21 cellular contexts compared by ENCODE assay signal in the genomic region with DNA sequence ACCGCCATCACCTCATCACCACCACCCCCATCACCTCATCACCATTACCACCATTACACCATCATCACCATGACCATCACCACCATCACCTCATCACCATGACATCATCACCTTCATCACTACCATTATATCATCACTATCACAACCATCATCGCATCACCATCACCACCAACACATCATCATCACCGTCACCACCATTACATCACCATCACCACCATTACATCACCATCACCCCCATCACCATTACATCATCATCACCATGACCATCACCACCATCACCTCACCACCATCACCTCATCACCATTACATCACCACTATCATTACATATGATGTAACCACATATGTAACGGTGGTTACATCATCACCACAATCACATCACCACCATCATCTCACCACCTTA.
DNase-seq lines count a peak whose midpoint lies in the region; ATAC-seq, FAIRE-seq and TF ChIP-seq lines count a peak whose summit lies in the region.
"Had no signal": no experiment of that assay in that cellular context is flagged by ENCODE, and none has a peak within 500 bp of the region (broad histone marks: within the 10 kb centered on the region; RNA-seq: fewer than 3 reads in every experiment).

No MANE protein-coding gene starts in this region.

- DNase-seq in HepG2 (ENCODE audit: low spot score), result no peak
- no peak for DNase-seq in right lobe of liver
- peak; percentile 7 for DNase-seq in NAMALWA (ENCODE audit: low spot score)
- no peak for DNase-seq in endothelial cell of umbilical vein (ENCODE audit: low read depth, low spot score)
- no peak for DNase-seq in retina
- DNase-seq in COLO668 (lab: John Stamatoyannopoulos, UW; ENCODE audit: unreplicated experiment), result no peak
- DNase-seq: Calu3; CD4-positive, CD25-positive, alpha-beta regulatory T cell; CD8-positive, alpha-beta T cell; DMS79 treated with DMSO at 0.1 percent for 48 hours; GF-D8 had no signal

- TF ChIP-seq EP300 in HepG2 (IDR thresholded peaks at IDR 0.05; ENCODE audit: low read depth in 2 of 2, low read length in 2 of 2), result no peak
- no peak for TF ChIP-seq EP300 in HepG2 (CRISPR knock-in tag; IDR thresholded peaks at IDR 0.05; ENCODE audit: borderline replicate concordance)

- H3K4me2 ChIP-seq in HepG2 (ENCODE audit: low read depth, low read length) (no peak overlapping the region), endothelial cell of umbilical vein (ENCODE audit: insufficient read depth, low read length) (no peak overlapping the region)
- H3K4me2 ChIP-seq: GM23338 had no signal

- H3K9me1 ChIP-seq in endothelial cell of umbilical vein (replicated peaks; ENCODE audit: control insufficient read depth, extremely low read depth, insufficient read depth, low read length), result no peaks in the 10 kb centered on the region

- no peaks in the 10 kb centered on the region for H3K4me1 ChIP-seq in HepG2 (ENCODE audit: insufficient read depth, low read length)
- H3K4me1 ChIP-seq in right lobe of liver, result no peaks in the 10 kb centered on the region
- H3K4me1 ChIP-seq in endothelial cell of umbilical vein (ENCODE audit: control insufficient read depth, extremely low read depth, insufficient read depth, low read length), result no peaks in the 10 kb centered on the region
- H3K4me1 ChIP-seq: HAP-1 had no signal

- no peaks in the 10 kb centered on the region for H3K36me3 ChIP-seq in HepG2 (replicated peaks in 1 of 2; ENCODE audit: control insufficient read depth in 1 of 2, insufficient read depth in 2 of 2, low read length in 2 of 2)
- H3K36me3 ChIP-seq in right lobe of liver, result no peaks in the 10 kb centered on the region
- H3K36me3 ChIP-seq in endothelial cell of umbilical vein (ENCODE audit: control insufficient read depth in 2 of 2, extremely low read depth in 1 of 2, insufficient read depth in 2 of 2, low read length in 2 of 2), result no peaks in the 10 kb centered on the region
- H3K36me3 ChIP-seq: BLaER1, HAP-1 had no signal

- intact Hi-C loops in HepG2 (cut with micrococcal nuclease; ENCODE audit: unreplicated experiment) (no loop called here), right lobe of liver (cut with DNase I) (no loop called here), endothelial cell of umbilical vein (cut with micrococcal nuclease) (no loop called here)

- BruUV-seq in HepG2 (replicated peaks; lab: Mats Ljungman, UMichigan) (no TSS peak), endothelial cell of umbilical vein (replicated peaks; lab: Mats Ljungman, UMichigan) (no TSS peak)

- TF ChIP-seq CTCF in HepG2 (CRISPR knock-in tag; IDR thresholded peaks at IDR 0.05) (no peak), right lobe of liver (IDR thresholded peaks at IDR 0.05) (no peak), endothelial cell of umbilical vein (IDR thresholded peaks at IDR 0.05; ENCODE audit: extremely low read depth in 1 of 2, insufficient read depth in 1 of 2, low read depth in 1 of 2, low read length in 2 of 2) (no peak)

- whole genome bisulfite sequencing in HepG2 (ENCODE audit: low lambda C conversion rate), result 3% methylated on average over 3 of the region's 4 CpGs
- 82% methylated on average over 3 of the region's 4 CpGs for WGBS in right lobe of liver (ENCODE audit: insufficient coverage, low coverage, low lambda C conversion rate, missing lambda C conversion rate)

- in situ Hi-C loops in HepG2 (cut with HindIII; ENCODE audit: extremely low pct_ligation_motif_present, low pct_unique_long_range_greater_than_20kb), result no loop called here

- ATAC-seq in HepG2 (no peak), right lobe of liver (no peak), GM18858 (IDR thresholded peaks at IDR 0.05; ENCODE audit: unreplicated experiment) (no peak), HG02852 (IDR thresholded peaks at IDR 0.05; ENCODE audit: unreplicated experiment) (no peak)
- ATAC-seq: CD8-positive, alpha-beta T cell; GM23338 had no signal

- H3K27me3 ChIP-seq in HepG2 (ENCODE audit: control insufficient read depth in 1 of 2, insufficient read depth in 2 of 2, low read length in 2 of 2) (0 out of 5 replicates have a peak, but pooled peaks cover 0 to 6% of the 10 kb centered on the region in 2 experiments), right lobe of liver (no peaks in the 10 kb centered on the region), endothelial cell of umbilical vein (ENCODE audit: control insufficient read depth in 2 of 2, insufficient read depth in 2 of 2, low read length in 2 of 2) (no peaks in the 10 kb centered on the region)

- CTCF ChIA-PET in HepG2 (lab: Yijun Ruan, JAX; ENCODE audit: low intra/inter-chr PET ratio, low total read pairs), result no interaction called here
- CTCF ChIA-PET in endothelial cell of umbilical vein (lab: Charles Lee), result no interaction called here

- POLR2A ChIA-PET in HepG2 (lab: Yijun Ruan, JAX), result no interaction called here
- POLR2A ChIA-PET in endothelial cell of umbilical vein (lab: Charles Lee), result no interaction called here

- no peaks in the 10 kb centered on the region for H3K79me2 ChIP-seq in HepG2 (ENCODE audit: insufficient read depth, low read length)
- H3K79me2 ChIP-seq in endothelial cell of umbilical vein (ENCODE audit: control insufficient read depth, insufficient read depth, low read length), result no peaks in the 10 kb centered on the region

- FAIRE-seq in HepG2 (lab: Jason Lieb, UNC) (no peak), endothelial cell of umbilical vein (lab: Jason Lieb, UNC) (no peak)
- FAIRE-seq: A204.1, GM12892, H54 had no signal

- H4K20me1 ChIP-seq in HepG2 (ENCODE audit: insufficient read depth, low read length) (no peaks in the 10 kb centered on the region), endothelial cell of umbilical vein (replicated peaks; ENCODE audit: control insufficient read depth, extremely low read depth, insufficient read depth, low read length) (no peaks in the 10 kb centered on the region)

- TF ChIP-seq RAD21 in HepG2 (CRISPR knock-in tag; IDR thresholded peaks at IDR 0.05), result no peak

- dilution Hi-C loops in endothelial cell of umbilical vein (cut with MboI; ENCODE audit: extremely low pct_ligation_motif_present, low sequenced_read_pairs), result no loop called here

- H3K9me3 ChIP-seq in HepG2 (ENCODE audit: low read length) (no peaks in the 10 kb centered on the region), right lobe of liver (no peaks in the 10 kb centered on the region), endothelial cell of umbilical vein (replicated peaks; ENCODE audit: control insufficient read depth, insufficient read depth, low read length) (peaks cover 2% of the 10 kb centered on the region)
- H3K9me3 ChIP-seq: HAP-1 had no signal

- H3K4me3 ChIP-seq in HepG2 (replicated peaks in 1 of 3; ENCODE audit: insufficient read depth in 1 of 3, low read depth in 2 of 3, low read length in 3 of 3) (no peak overlapping the region), right lobe of liver (no peak overlapping the region), endothelial cell of umbilical vein (replicated peaks in 1 of 3; ENCODE audit: insufficient read depth in 1 of 3, low read depth in 1 of 3, low read length in 3 of 3) (no peak overlapping the region)
- H3K4me3 ChIP-seq: BLaER1, GM23338, HAP-1 had no signal

- H3K27ac ChIP-seq in HepG2 (ENCODE audit: extremely low read length, insufficient read depth, low read length), result no peak overlapping the region
- no peak overlapping the region for H3K27ac ChIP-seq in right lobe of liver
- no peak overlapping the region for H3K27ac ChIP-seq in endothelial cell of umbilical vein (ENCODE audit: insufficient read depth, low read depth, low read length)
- H3K27ac ChIP-seq: 22Rv1, BLaER1, C4-2B had no signal

- no peak for TF ChIP-seq POLR2A in HepG2 (IDR thresholded peaks at IDR 0.05; ENCODE audit: insufficient read depth in 1 of 2, low read depth in 2 of 2, low read length in 2 of 2)
- no peak for TF ChIP-seq POLR2A in right lobe of liver (IDR thresholded peaks at IDR 0.05)
- TF ChIP-seq POLR2A in endothelial cell of umbilical vein (IDR thresholded peaks at IDR 0.05; ENCODE audit: low read depth, low read length), result no peak

- H2AFZ ChIP-seq in HepG2 (ENCODE audit: low read length), result no peak overlapping the region
- no peak overlapping the region for H2AFZ ChIP-seq in endothelial cell of umbilical vein (ENCODE audit: low read depth, low read length)
- H2AFZ ChIP-seq: GM23338 had no signal

- H3K9ac ChIP-seq in HepG2 (ENCODE audit: insufficient read depth, low read depth, low read length) (no peak overlapping the region), endothelial cell of umbilical vein (replicated peaks; ENCODE audit: extremely low read depth, insufficient read depth, low read length) (no peak overlapping the region)
- H3K9ac ChIP-seq: BLaER1 had no signal

TF ChIP-seq in HepG2, 621 proteins besides CTCF, POLR2A, EP300 and RAD21:
- TF ChIP-seq CEBPB (IDR thresholded peaks at IDR 0.05; ENCODE audit: borderline replicate concordance, low read depth, low read length), result peak; percentile 63
- no peak for TF ChIP-seq MXD4 (CRISPR knock-in tag; IDR thresholded peaks at IDR 0.05)
- TF ChIP-seq NONO (IDR thresholded peaks at IDR 0.05), result 0 out of 2 replicates have a peak, but pooled peaks have one; percentile 81
- no peak for TF ChIP-seq NONO (CRISPR knock-in tag; conservative IDR thresholded peaks at IDR 0.05)
- TF ChIP-seq CREB1 (IDR thresholded peaks at IDR 0.05), result peak; percentile 96
- TF ChIP-seq CREB1 (CRISPR knock-in tag; IDR thresholded peaks at IDR 0.05), result no peak
- peak; percentile 100 for TF ChIP-seq ATF7 (IDR thresholded peaks at IDR 0.05)
- TF ChIP-seq ATF7 (CRISPR knock-in tag; IDR thresholded peaks at IDR 0.05), result no peak

TF ChIP-seq in endothelial cell of umbilical vein, 7 proteins besides CTCF, POLR2A, EP300 and RAD21:
- TF ChIP-seq JUN (IDR thresholded peaks at IDR 0.05; ENCODE audit: borderline replicate concordance, insufficient read depth, insufficient read length, low read depth) (peak; percentile 38), POLR2AphosphoS5 (IDR thresholded peaks at IDR 0.05; ENCODE audit: insufficient read depth, low read depth, low read length) (no peak), GATA2 (IDR thresholded peaks at IDR 0.05; ENCODE audit: insufficient read depth, insufficient read length, low read depth, low read length) (no peak), EZH2 (IDR thresholded peaks at IDR 0.05; ENCODE audit: borderline replicate concordance, low read depth, low read length, severe bottlenecking) (no peak), FOS (IDR thresholded peaks at IDR 0.05; ENCODE audit: borderline replicate concordance, insufficient read depth, low read length) (no peak)
- TF ChIP-seq, protein P1, sequence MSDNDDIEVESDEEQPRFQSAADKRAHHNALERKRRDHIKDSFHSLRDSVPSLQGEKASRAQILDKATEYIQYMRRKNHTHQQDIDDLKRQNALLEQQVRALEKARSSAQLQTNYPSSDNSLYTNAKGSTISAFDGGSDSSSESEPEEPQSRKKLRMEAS (IDR thresholded peaks at IDR 0.05; ENCODE audit: insufficient read depth, insufficient read length), result no peak
